ENCODE assay signal across 8 cellular contexts in genomic region chr3:149575213-149575961, GRCh38.
DNase-seq lines count a peak whose midpoint lies in the region; ATAC-seq and TF ChIP-seq lines count a peak whose summit lies in the region.

No MANE protein-coding gene starts in this region.

- peak overlapping the region in 3 of 10 experiments; percentile 0 to 22 (median 1); a peak in 1 of 20 replicates for H3K4me3 ChIP-seq in BLaER1 treated with 17β-estradiol and CSF1 and Interleukin-3, amounts not matched to agents 10 nM and 100 nM
- H3K4me3 ChIP-seq in epithelial cell of proximal tubule (ENCODE audit: low read depth, low read length), result peak overlapping the region; percentile 14

- peak overlapping the region in 5 of 11 experiments; percentile 3 to 19 (median 7); a peak in 3 of 22 replicates for H3K9ac ChIP-seq in BLaER1 treated with 17β-estradiol and CSF1 and Interleukin-3, amounts not matched to agents 10 nM and 100 nM

- H4K20me1 ChIP-seq in BLaER1 treated with 17β-estradiol and CSF1 and Interleukin-3, amounts not matched to agents 10 nM and 100 nM, result no peaks in the 10 kb centered on the region

- peaks cover 0 to 35% (median 0%) of the 10 kb centered on the region in 11 experiments; a peak in 3 of 22 replicates for H3K27me3 ChIP-seq in BLaER1 treated with 17β-estradiol and CSF1 and Interleukin-3, amounts not matched to agents 10 nM and 100 nM

- peak overlapping the region in 8 of 11 experiments; percentile 2 to 70 (median 42); a peak in 13 of 22 replicates for H3K27ac ChIP-seq in BLaER1 treated with 17β-estradiol and CSF1 and Interleukin-3, amounts not matched to agents 10 nM and 100 nM

- no peaks in the 10 kb centered on the region for H3K9me3 ChIP-seq in BLaER1 treated with 17β-estradiol and CSF1 and Interleukin-3, amounts not matched to agents 10 nM and 100 nM (replicated peaks in 1 of 11)

- peak; percentile 57 to 73 for DNase-seq in NCI-H524 (lab: John Stamatoyannopoulos, UW)
- DNase-seq in epithelial cell of proximal tubule (ENCODE audit: low read depth), result no peak
- peak; percentile 78 for DNase-seq in non-pigmented ciliary epithelial cell (ENCODE audit: low read depth)
- DNase-seq in putamen (ENCODE audit: low spot score), result no peak
- no peak for DNase-seq in LoVo (ENCODE audit: low spot score)
- no peak for DNase-seq in GDM1 (lab: John Stamatoyannopoulos, UW)

- H3K4me1 ChIP-seq in BLaER1 treated with 17β-estradiol and CSF1 and Interleukin-3, amounts not matched to agents 10 nM and 100 nM, result peaks cover 62 to 95% (median 82%) of the 10 kb centered on the region in 10 experiments

- H3K36me3 ChIP-seq in BLaER1 treated with 17β-estradiol and CSF1 and Interleukin-3, amounts not matched to agents 10 nM and 100 nM, result no peaks in the 10 kb centered on the region

- peak overlapping the region; percentile 61 to 89 (median 73) for H3K4me2 ChIP-seq in BLaER1 treated with 17β-estradiol and CSF1 and Interleukin-3, amounts not matched to agents 10 nM and 100 nM

- ATAC-seq in GM18873 (IDR thresholded peaks at IDR 0.05; ENCODE audit: low FRiP score, unreplicated experiment), result no peak

- TF ChIP-seq CTCF in epithelial cell of proximal tubule (conservative IDR thresholded peaks at IDR 0.05; ENCODE audit: low read depth, low read length), result no peak

Comparison
In these comparisons a context has a peak if more than half of its experiments do, and no peak if none do; other contexts are left out.
1. DNase-seq: peak in NCI-H524 (2 of 2) and non-pigmented ciliary epithelial cell (single experiment); none in epithelial cell of proximal tubule (single experiment), putamen (single experiment), LoVo (single experiment) and GDM1 (single experiment).